7 cellular contexts compared by ENCODE assay signal in genomic region chr4:39526810-39527295, GRCh38. TPM values are rescaled to one million over a fixed set of nuclear protein-coding genes. Genes with fewer than 3 reads are reported as not detected.
DNase-seq lines count a peak whose midpoint lies in the region; ATAC-seq lines count a peak whose summit lies in the region.

No MANE protein-coding gene starts in this region.

- DNase-seq in activated T-cell treated with anti-CD3 and anti-CD28 coated beads for 4 hours = peak; percentile 9
- peak; percentile 30 for DNase-seq in globus pallidus (ENCODE audit: low spot score)
- no peak for DNase-seq in HT-29 (ENCODE audit: low spot score)
- no peak for DNase-seq in NCI-H1436 treated with DMSO at 0.1 percent for 48 hours (lab: John Stamatoyannopoulos, UW)

- H3K9me3 ChIP-seq in skeletal muscle satellite cell (replicated peaks; ENCODE audit: low read length) = no peaks in the 10 kb centered on the region

- H3K9ac ChIP-seq in skeletal muscle satellite cell (ENCODE audit: low read depth, low read length) = peak overlapping the region; percentile 94

- H3K4me3 ChIP-seq in skeletal muscle satellite cell (ENCODE audit: low read length) = peak overlapping the region; percentile 90

- ATAC-seq in GM19043 (IDR thresholded peaks at IDR 0.05; ENCODE audit: low read depth, unreplicated experiment) (peak; percentile 1), HG03354 (IDR thresholded peaks at IDR 0.05; ENCODE audit: poor library complexity, severe bottlenecking, unreplicated experiment) (peak; percentile 29)

- no peaks in the 10 kb centered on the region for H3K27me3 ChIP-seq in skeletal muscle satellite cell (ENCODE audit: control insufficient read depth, insufficient read depth, low read length)

- peak overlapping the region; percentile 82 for H3K4me2 ChIP-seq in skeletal muscle satellite cell (ENCODE audit: low read length)

- H3K4me1 ChIP-seq in skeletal muscle satellite cell (ENCODE audit: control insufficient read depth, insufficient read depth, low read length) = peaks cover 36% of the 10 kb centered on the region

- H3K36me3 ChIP-seq in skeletal muscle satellite cell (ENCODE audit: insufficient read depth, low read length) = peaks cover 10% of the 10 kb centered on the region

RNA-seq across cellular contexts. Expression of gene UGDH, which starts 0.4 kb away (rescaled TPM):
- 214 and 276 TPM in 2 replicates for total RNA-seq in skeletal muscle satellite cell (2012; rRNA removed)
- 82.3 and 95.2 TPM in 2 replicates for total RNA-seq in HT-29 (2014; rRNA removed; shearing (Covaris generic))

Comparison
In these comparisons a context has a peak if more than half of its experiments do, and no peak if none do; other contexts are left out.
1. DNase-seq: peak in activated T-cell treated with anti-CD3 and anti-CD28 coated beads for 4 hours (single experiment) and globus pallidus (single experiment); none in HT-29 (single experiment) and NCI-H1436 treated with DMSO at 0.1 percent for 48 hours (single experiment).